Comparison of ENCODE assay signal across 8 cellular contexts in genomic region chr18:79394438-79395307, GRCh38. TPM values are rescaled to one million over a fixed set of nuclear protein-coding genes. Genes with fewer than 3 reads are reported as not detected.
DNase-seq lines count a peak whose midpoint lies in the region; ATAC-seq and TF ChIP-seq lines count a peak whose summit lies in the region.

No MANE protein-coding gene starts in this region.

- H3K4me1 ChIP-seq in CD8-positive, alpha-beta T cell (ENCODE audit: insufficient read depth, low read length) = peaks cover 30% of the 10 kb centered on the region
- H3K4me1 ChIP-seq in Karpas-422 (ENCODE audit: low read length) = peaks cover 57% of the 10 kb centered on the region
- H3K4me1 ChIP-seq in esophagus squamous epithelium = peaks cover 27 to 54% (median 35%) of the 10 kb centered on the region in 3 donors
- peaks cover 11 to 33% of the 10 kb centered on the region in 2 experiments for H3K4me1 ChIP-seq in neutrophil (ENCODE audit: control insufficient read depth in 1 of 2, insufficient read depth in 1 of 2, low read depth in 1 of 2, low read length in 1 of 2)
- peaks cover 0 to 37% (median 32%) of the 10 kb centered on the region in 4 donors for H3K4me1 ChIP-seq in tibial artery

- peaks cover 2% of the 10 kb centered on the region for H3K36me3 Mint-ChIP-seq in CD8-positive, alpha-beta T cell

- H3K27me3 ChIP-seq in CD8-positive, alpha-beta T cell (ENCODE audit: insufficient read depth, low read length) = no peaks in the 10 kb centered on the region
- peaks cover 2% of the 10 kb centered on the region; the same call in 1 of the 2 replicates for H3K27me3 ChIP-seq in Karpas-422 (ENCODE audit: low read length)
- peaks cover 0 to 93% (median 3%) of the 10 kb centered on the region in 4 donors for H3K27me3 ChIP-seq in esophagus squamous epithelium
- H3K27me3 ChIP-seq in neutrophil = peaks cover 100% of the 10 kb centered on the region
- H3K27me3 ChIP-seq in tibial artery = peaks cover 0 to 3% of the 10 kb centered on the region in 2 donors

- ATAC-seq in CD8-positive, alpha-beta T cell = peak; percentile 41
- no peak for ATAC-seq in GM18517 (IDR thresholded peaks at IDR 0.05; ENCODE audit: unreplicated experiment)

- intact Hi-C loops in CD8-positive, alpha-beta T cell (cut with DNase I, micrococcal nuclease) = loop anchor here (5.0 to 10.0 kb wide), 2 partner anchors 50 to 283 kb away; partner anchors contain the start of gene CTDP1 (in 1 of the 2)
- intact Hi-C loops in esophagus squamous epithelium (cut with DNase I) (no loop called here), tibial artery (cut with DNase I; ENCODE audit: low total_unique reads) (loop anchor here (5.0 kb wide), 2 partner anchors 193 to 638 kb away; partner anchors contain the start of gene RBFA)

- no peak for TF ChIP-seq CTCF in CD8-positive, alpha-beta T cell (IDR thresholded peaks at IDR 0.05)
- TF ChIP-seq CTCF in esophagus squamous epithelium (IDR thresholded peaks at IDR 0.05) (no peak), neutrophil (IDR thresholded peaks at IDR 0.05) (no peak), tibial artery (IDR thresholded peaks at IDR 0.05) (no peak)

- peak overlapping the region; percentile 76 for H3K4me2 ChIP-seq in Karpas-422 (ENCODE audit: low read depth, low read length, poor library complexity, severe bottlenecking)

- CTCF ChIA-PET in CD8-positive, alpha-beta T cell (lab: Charles Lee) = interaction anchor here (2.1 to 4.7 kb wide), 3 partner anchors 133 to 248 kb away, joined by 7 to 16 read pairs (median 9); no protein-coding TSS in a partner anchor

- H3K79me2 ChIP-seq in Karpas-422 (ENCODE audit: low read length) = peaks cover 31% of the 10 kb centered on the region

- peak overlapping the region; percentile 76 for H3K27ac Mint-ChIP-seq in CD8-positive, alpha-beta T cell

- H3K36me3 ChIP-seq in CD8-positive, alpha-beta T cell (ENCODE audit: insufficient read depth, low read length) = no peaks in the 10 kb centered on the region
- H3K36me3 ChIP-seq in Karpas-422 (ENCODE audit: insufficient read depth, low read length) = peaks cover 8% of the 10 kb centered on the region; the same call in 1 of the 2 replicates
- no peaks in the 10 kb centered on the region for H3K36me3 ChIP-seq in esophagus squamous epithelium
- no peaks in the 10 kb centered on the region for H3K36me3 ChIP-seq in neutrophil
- no peaks in the 10 kb centered on the region for H3K36me3 ChIP-seq in tibial artery

- H3K9ac ChIP-seq in Karpas-422 (ENCODE audit: low read length) = peak overlapping the region; percentile 49

- peak overlapping the region; percentile 59 for H3K4me3 ChIP-seq in CD8-positive, alpha-beta T cell (ENCODE audit: low read depth, low read length)
- H3K4me3 ChIP-seq in Karpas-422 (ENCODE audit: low read length) = peak overlapping the region; percentile 63
- H3K4me3 ChIP-seq in esophagus squamous epithelium = peak overlapping the region; percentile 36 to 71 (median 54)
- H3K4me3 ChIP-seq in neutrophil (ENCODE audit: low read depth in 1 of 2, low read length in 1 of 2) = peak overlapping the region; percentile 12 to 57
- peak overlapping the region; percentile 60 to 69 for H3K4me3 ChIP-seq in tibial artery

- H4K20me1 ChIP-seq in Karpas-422 (ENCODE audit: insufficient read depth, low read depth, low read length) = peaks cover 6% of the 10 kb centered on the region; the same call in 1 of the 2 replicates

- no peaks in the 10 kb centered on the region for H3K9me2 ChIP-seq in Karpas-422 (replicated peaks; ENCODE audit: insufficient read depth, low read length)

- H3K27ac ChIP-seq in CD8-positive, alpha-beta T cell (ENCODE audit: low read depth, low read length) = no peak overlapping the region
- H3K27ac ChIP-seq in Karpas-422 (ENCODE audit: low read length) = no peak overlapping the region
- H3K27ac ChIP-seq in esophagus squamous epithelium = peak overlapping the region; percentile 75 to 93 (median 88)
- no peak overlapping the region for H3K27ac ChIP-seq in neutrophil
- H3K27ac ChIP-seq in tibial artery = peak overlapping the region; percentile 95 to 97

- peak in 4 of 7 experiments; percentile 30 to 77 (median 58) for DNase-seq in CD8-positive, alpha-beta T cell
- DNase-seq in Karpas-422 (peak; percentile 71), esophagus squamous epithelium (lab: John Stamatoyannopoulos, UW) (no peak), tibial artery (peak; percentile 60 to 81), NCI-H1092 (lab: John Stamatoyannopoulos, UW) (no peak)
- peak; percentile 86 for DNase-seq in activated CD8-positive, alpha-beta memory T cell treated with anti-CD3 and anti-CD28 coated beads, Interleukin-2, amount 50 U/mL, for 48 hours

- 0 to 1% methylated on average over 9 to 28 of the region's 79 CpGs for WGBS in esophagus squamous epithelium, 2 donors

- peaks cover 35% of the 10 kb centered on the region for H3K4me1 Mint-ChIP-seq in CD8-positive, alpha-beta T cell (ENCODE audit: low read depth)

- POLR2A ChIA-PET in CD8-positive, alpha-beta T cell (lab: Charles Lee) = no interaction called here

- no peaks in the 10 kb centered on the region for H3K9me3 Mint-ChIP-seq in CD8-positive, alpha-beta T cell

- TF ChIP-seq POLR2A in esophagus squamous epithelium (IDR thresholded peaks at IDR 0.05) = no peak

- peaks cover 4% of the 10 kb centered on the region for H3K27me3 Mint-ChIP-seq in CD8-positive, alpha-beta T cell (ENCODE audit: low read depth)

- no peaks in the 10 kb centered on the region for H3K9me3 ChIP-seq in CD8-positive, alpha-beta T cell (ENCODE audit: low read length)
- no peaks in the 10 kb centered on the region for H3K9me3 ChIP-seq in Karpas-422 (ENCODE audit: low read length)
- H3K9me3 ChIP-seq in esophagus squamous epithelium = no peaks in the 10 kb centered on the region
- H3K9me3 ChIP-seq in neutrophil = no peaks in the 10 kb centered on the region
- H3K9me3 ChIP-seq in tibial artery = no peaks in the 10 kb centered on the region

- no peak overlapping the region; the same call in 1 of the 2 replicates for H2AFZ ChIP-seq in Karpas-422 (ENCODE audit: low read length)

- H3K4me3 Mint-ChIP-seq in CD8-positive, alpha-beta T cell = peak overlapping the region; percentile 86

RNA-seq across cellular contexts. Expression of gene NFATC1, which starts 1.1 kb away (rescaled TPM):
- 10 to 100 TPM; 91.1 to 93.7 TPM for total RNA-seq in CD8-positive, alpha-beta T cell
- total RNA-seq in Karpas-422 (2014; rRNA removed; shearing (Covaris generic); ENCODE audit: low replicate concordance) = 42.9 and 46.1 TPM in 2 replicates
- total RNA-seq in esophagus squamous epithelium = 1 to 10 TPM in 3 of 4 donors, under 1 TPM in 1; 0.79 to 4.8 (median 2.6) TPM

Comparison
In these comparisons a context has a peak if more than half of its experiments do, and no peak if none do; other contexts are left out.
1. DNase-seq: peak in CD8-positive, alpha-beta T cell (4 of 7), Karpas-422 (single experiment), activated CD8-positive, alpha-beta memory T cell treated with anti-CD3 and anti-CD28 coated beads, Interleukin-2, amount 50 U/mL, for 48 hours (single experiment) and tibial artery (2 of 2); none in esophagus squamous epithelium (single experiment) and NCI-H1092 (single experiment).
2. H3K27ac ChIP-seq: peak in esophagus squamous epithelium (4 of 4) and tibial artery (2 of 2); none in CD8-positive, alpha-beta T cell (single experiment), Karpas-422 (single experiment) and neutrophil (single experiment).
3. Peak in every context shown above with its lines, with median percentiles within 50 percentile points of each other: H3K4me3 ChIP-seq.